Comparison of ENCODE assay signal across 27 cellular contexts in the genomic region with DNA sequence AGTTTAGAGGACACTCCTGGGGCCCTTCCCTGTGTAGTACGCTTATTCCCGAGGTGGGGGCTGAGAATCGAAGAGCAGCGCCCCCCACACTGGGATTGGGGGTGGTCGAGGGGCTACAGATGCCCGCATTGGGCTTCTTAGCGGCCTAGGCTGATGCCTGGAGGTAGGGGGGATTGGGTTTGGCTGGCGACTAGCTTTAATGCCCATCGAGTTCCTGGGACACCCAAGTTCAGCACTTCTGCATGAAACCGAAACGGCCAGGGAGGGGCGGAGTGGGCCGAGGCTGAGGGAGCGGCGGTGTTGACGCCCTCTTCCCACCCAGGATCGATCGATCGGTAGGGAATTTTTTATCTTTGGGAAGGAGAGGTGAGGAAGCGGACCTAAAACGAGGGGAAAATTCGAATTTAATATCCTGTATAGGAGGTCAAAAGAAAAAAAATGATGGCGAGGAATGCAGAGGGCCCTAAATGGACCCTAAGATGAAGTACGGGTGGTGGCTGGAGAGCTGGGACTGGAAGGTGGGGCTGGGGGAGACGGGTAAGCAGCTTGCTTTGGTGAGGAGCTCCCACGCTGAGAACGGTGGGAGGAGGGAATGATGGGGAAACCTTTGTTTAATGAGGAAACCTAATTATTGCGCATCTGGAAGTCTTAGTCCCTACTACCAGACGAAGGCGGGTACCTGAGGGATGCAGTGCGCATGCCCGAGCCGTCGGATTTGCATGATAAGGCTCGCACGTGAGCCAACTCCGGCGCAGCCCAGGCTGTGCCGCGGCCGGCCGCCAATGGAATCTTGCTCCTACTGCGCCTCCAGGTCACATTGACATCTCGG. TPM values are rescaled to one million over a fixed set of nuclear protein-coding genes. Genes with fewer than 3 reads are reported as not detected.
DNase-seq lines count a peak whose midpoint lies in the region; ATAC-seq and TF ChIP-seq lines count a peak whose summit lies in the region.
"Had no signal": no experiment of that assay in that cellular context is flagged by ENCODE, and none has a peak within 500 bp of the region (broad histone marks: within the 10 kb centered on the region; RNA-seq: fewer than 3 reads in every experiment).

No MANE protein-coding gene starts in this region.

- no peaks in the 10 kb centered on the region for H3K9me3 ChIP-seq in thoracic aorta
- H3K9me3 ChIP-seq: adrenal gland, gastrocnemius medialis, neutrophil, uterus had no signal

- peak overlapping the region; percentile 57 for H3K27ac Mint-ChIP-seq in activated T-cell treated with anti-CD3 and anti-CD28 coated beads, Interleukin-2, amount 50 U/mL, for 72 hours
- H3K27ac Mint-ChIP-seq in activated T-helper 1 cell treated with anti-CD3 and anti-CD28 coated beads, Interleukin-12 subunit alpha, Interleukin-12 subunit beta, Interleukin-2, Interleukin-4 antibody, amounts not matched to agents 30 ng/mL and 10 ng/mL and 1 ng/mL, durations not matched to agents 14 hours and 24 hours and 36 hours, result no peak overlapping the region
- H3K27ac Mint-ChIP-seq: activated CD4-positive, alpha-beta T cell treated with anti-CD3 and anti-CD28 coated beads, Interleukin-2, amount 10 ng/mL, durations not matched to agents 7 days and 5 days; B cell; immature natural killer cell had no signal

- no peak for ATAC-seq in activated T-cell treated with anti-CD3 and anti-CD28 coated beads, Interleukin-2, amount 50 U/mL, for 72 hours (replicated peaks in 1 of 2)
- no peak for ATAC-seq in thoracic aorta (ENCODE audit: insufficient number of reproducible peaks, low FRiP score, low read depth)
- ATAC-seq: gastrocnemius medialis, PC-3 had no signal

- no peak for DNase-seq in activated T-cell treated with anti-CD3 and anti-CD28 coated beads, Interleukin-2, amount 50 U/mL, for 72 hours
- no peak for DNase-seq in activated T-cell treated with anti-CD3 and anti-CD28 coated beads, Interleukin-2, amount 50 U/mL, for 1 hour
- DNase-seq in ecto neural progenitor cell (ENCODE audit: low spot score), result peak; percentile 83
- peak; percentile 77 for DNase-seq in iPS-NIHi7 (ENCODE audit: extremely low spot score)
- DNase-seq in thoracic aorta (ENCODE audit: low spot score), result no peak
- no peak for DNase-seq in activated T-helper 1 cell treated with anti-CD3 and anti-CD28 coated beads, Interleukin-12 subunit alpha, Interleukin-12 subunit beta, Interleukin-2, Interleukin-4 antibody, amounts not matched to agents 30 ng/mL and 10 ng/mL and 1 ng/mL, durations not matched to agents 14 hours and 24 hours and 36 hours (ENCODE audit: low spot score)
- no peak for DNase-seq in NCI-H1105 (lab: John Stamatoyannopoulos, UW)
- no peak for DNase-seq in anterior cingulate cortex (lab: John Stamatoyannopoulos, UW)
- DNase-seq: activated CD4-positive, alpha-beta T cell treated with anti-CD3 and anti-CD28 coated beads, Interleukin-2, amount 10 ng/mL, durations not matched to agents 7 days and 5 days; activated effector memory CD4-positive, alpha-beta T cell treated with Interleukin-2 at 50 U/mL for 16 hours; adrenal gland; Calu3; dermis blood vessel endothelial cell; gastrocnemius medialis; immature natural killer cell; KBM-7; NCI-H1694 treated with DMSO at 0.1 percent for 48 hours; NCI-H345; PC-3; SHP77 treated with DMSO at 0.1 percent for 48 hours; uterus had no signal

- H3K27ac ChIP-seq in thoracic aorta, result no peak overlapping the region
- H3K27ac ChIP-seq: adrenal gland, epithelial cell of prostate, gastrocnemius medialis, neutrophil, uterus had no signal

- H3K27me3 Mint-ChIP-seq in activated T-cell treated with anti-CD3 and anti-CD28 coated beads, Interleukin-2, amount 50 U/mL, for 72 hours (ENCODE audit: low read depth), result peaks cover 97% of the 10 kb centered on the region
- H3K27me3 Mint-ChIP-seq in activated T-helper 1 cell treated with anti-CD3 and anti-CD28 coated beads, Interleukin-12 subunit alpha, Interleukin-12 subunit beta, Interleukin-2, Interleukin-4 antibody, amounts not matched to agents 30 ng/mL and 10 ng/mL and 1 ng/mL, durations not matched to agents 14 hours and 24 hours and 36 hours (ENCODE audit: insufficient read depth), result peaks cover 85% of the 10 kb centered on the region

- no peak for TF ChIP-seq CTCF in thoracic aorta (IDR thresholded peaks at IDR 0.05)

- H3K9me3 Mint-ChIP-seq in activated T-cell treated with anti-CD3 and anti-CD28 coated beads, Interleukin-2, amount 50 U/mL, for 72 hours, result peaks cover 0 to 3% of the 10 kb centered on the region in 2 donors
- H3K9me3 Mint-ChIP-seq in activated T-helper 1 cell treated with anti-CD3 and anti-CD28 coated beads, Interleukin-12 subunit alpha, Interleukin-12 subunit beta, Interleukin-2, Interleukin-4 antibody, amounts not matched to agents 30 ng/mL and 10 ng/mL and 1 ng/mL, durations not matched to agents 14 hours and 24 hours and 36 hours, result no peaks in the 10 kb centered on the region

- H3K4me1 ChIP-seq in thoracic aorta (ENCODE audit: control insufficient read depth in 1 of 2, low read depth in 2 of 2), result peaks cover 0 to 4% of the 10 kb centered on the region in 2 donors
- H3K4me1 ChIP-seq: adrenal gland, gastrocnemius medialis, uterus had no signal

- H3K4me1 Mint-ChIP-seq in activated T-cell treated with anti-CD3 and anti-CD28 coated beads, Interleukin-2, amount 50 U/mL, for 72 hours (ENCODE audit: low read depth), result peaks cover 27% of the 10 kb centered on the region
- H3K4me1 Mint-ChIP-seq in activated T-helper 1 cell treated with anti-CD3 and anti-CD28 coated beads, Interleukin-12 subunit alpha, Interleukin-12 subunit beta, Interleukin-2, Interleukin-4 antibody, amounts not matched to agents 30 ng/mL and 10 ng/mL and 1 ng/mL, durations not matched to agents 14 hours and 24 hours and 36 hours (ENCODE audit: low read depth), result no peaks in the 10 kb centered on the region
- H3K4me1 Mint-ChIP-seq: activated CD4-positive, alpha-beta T cell treated with anti-CD3 and anti-CD28 coated beads, Interleukin-2, amount 10 ng/mL, durations not matched to agents 7 days and 5 days; immature natural killer cell had no signal

- peaks cover 6 to 8% of the 10 kb centered on the region in 2 donors for H3K36me3 Mint-ChIP-seq in activated T-cell treated with anti-CD3 and anti-CD28 coated beads, Interleukin-2, amount 50 U/mL, for 72 hours (ENCODE audit: insufficient read depth in 2 of 2)
- H3K36me3 Mint-ChIP-seq in activated T-helper 1 cell treated with anti-CD3 and anti-CD28 coated beads, Interleukin-12 subunit alpha, Interleukin-12 subunit beta, Interleukin-2, Interleukin-4 antibody, amounts not matched to agents 30 ng/mL and 10 ng/mL and 1 ng/mL, durations not matched to agents 14 hours and 24 hours and 36 hours (ENCODE audit: low read depth), result peaks cover 1% of the 10 kb centered on the region

- peak overlapping the region; percentile 39 for H3K4me3 ChIP-seq in thoracic aorta
- H3K4me3 ChIP-seq: adrenal gland, uterus had no signal

- peak overlapping the region in 1 of 2 donors; percentile 17 for H3K4me3 Mint-ChIP-seq in activated T-cell treated with anti-CD3 and anti-CD28 coated beads, Interleukin-2, amount 50 U/mL, for 72 hours
- H3K4me3 Mint-ChIP-seq in activated T-helper 1 cell treated with anti-CD3 and anti-CD28 coated beads, Interleukin-12 subunit alpha, Interleukin-12 subunit beta, Interleukin-2, Interleukin-4 antibody, amounts not matched to agents 30 ng/mL and 10 ng/mL and 1 ng/mL, durations not matched to agents 14 hours and 24 hours and 36 hours, result no peak overlapping the region
- H3K4me3 Mint-ChIP-seq: activated CD4-positive, alpha-beta T cell treated with anti-CD3 and anti-CD28 coated beads, Interleukin-2, amount 10 ng/mL, durations not matched to agents 7 days and 5 days; B cell had no signal

- peaks cover 45% of the 10 kb centered on the region for H3K27me3 ChIP-seq in thoracic aorta (replicated peaks; ENCODE audit: insufficient read depth)

- intact Hi-C loops in activated T-helper 1 cell treated with anti-CD3 and anti-CD28 coated beads, Interleukin-12 subunit alpha, Interleukin-12 subunit beta, Interleukin-2, Interleukin-4 antibody, amounts not matched to agents 30 ng/mL and 10 ng/mL and 1 ng/mL, durations not matched to agents 14 hours and 24 hours and 36 hours (cut with micrococcal nuclease), result loop anchor here (5.0 kb wide), 1 partner anchor 34 kb away; no protein-coding TSS in a partner anchor

- no peaks in the 10 kb centered on the region for H3K36me3 ChIP-seq in thoracic aorta
- H3K36me3 ChIP-seq: adrenal gland, gastrocnemius medialis, neutrophil, uterus had no signal

RNA-seq across cellular contexts. Expression of a gene that starts 12.5 kb away (rescaled TPM):
- total RNA-seq in activated T-cell treated with anti-CD3 and anti-CD28 coated beads, Interleukin-2, amount 50 U/mL, for 72 hours, result not detected
- total RNA-seq in thoracic aorta, result not detected
- not detected in 2 replicates for total RNA-seq in activated T-helper 1 cell treated with anti-CD3 and anti-CD28 coated beads, Interleukin-12 subunit alpha, Interleukin-12 subunit beta, Interleukin-2, Interleukin-4 antibody, amounts not matched to agents 30 ng/mL and 10 ng/mL and 1 ng/mL, durations not matched to agents 14 hours and 24 hours and 36 hours
- total RNA-seq: activated CD4-positive, alpha-beta T cell treated with anti-CD3 and anti-CD28 coated beads, Interleukin-2, amount 10 ng/mL, durations not matched to agents 7 days and 5 days; B cell; dermis blood vessel endothelial cell; G401; gastrocnemius medialis; PC-3; pulmonary artery endothelial cell; subcutaneous adipose tissue had no signal

RNA-seq across cellular contexts. Expression of a gene that starts 31.8 kb away (rescaled TPM):
- not detected for total RNA-seq in activated T-cell treated with anti-CD3 and anti-CD28 coated beads, Interleukin-2, amount 50 U/mL, for 72 hours
- under 1 TPM in 1 of 2 donors, not detected in 1; 0.92 TPM for total RNA-seq in thoracic aorta
- total RNA-seq in activated T-helper 1 cell treated with anti-CD3 and anti-CD28 coated beads, Interleukin-12 subunit alpha, Interleukin-12 subunit beta, Interleukin-2, Interleukin-4 antibody, amounts not matched to agents 30 ng/mL and 10 ng/mL and 1 ng/mL, durations not matched to agents 14 hours and 24 hours and 36 hours, result not detected in 2 replicates
- total RNA-seq: activated CD4-positive, alpha-beta T cell treated with anti-CD3 and anti-CD28 coated beads, Interleukin-2, amount 10 ng/mL, durations not matched to agents 7 days and 5 days; B cell; Calu3; dermis blood vessel endothelial cell; G401; pulmonary artery endothelial cell had no signal

Comparison
In these comparisons a context has a peak if more than half of its experiments do, and no peak if none do; other contexts are left out.
1. DNase-seq: peak in ecto neural progenitor cell (single experiment) and iPS-NIHi7 (single experiment); none in activated T-cell treated with anti-CD3 and anti-CD28 coated beads, Interleukin-2, amount 50 U/mL, for 72 hours (0 of 2), activated T-cell treated with anti-CD3 and anti-CD28 coated beads, Interleukin-2, amount 50 U/mL, for 1 hour (single experiment), thoracic aorta (single experiment), activated T-helper 1 cell treated with anti-CD3 and anti-CD28 coated beads, Interleukin-12 subunit alpha, Interleukin-12 subunit beta, Interleukin-2, Interleukin-4 antibody, amounts not matched to agents 30 ng/mL and 10 ng/mL and 1 ng/mL, durations not matched to agents 14 hours and 24 hours and 36 hours (single experiment), NCI-H1105 (single experiment) and anterior cingulate cortex (0 of 58).